In genomic region chr1:1187938-1188337, GRCh38 we compare ENCODE assay signal across 17 cellular contexts.
A peak's percentile ranks its signal among the peaks of the same experiment; 100 is the strongest.
DNase-seq lines count a peak whose midpoint lies in the region; ATAC-seq lines count a peak whose summit lies in the region.
"Had no signal": no experiment of that assay in that cellular context is flagged by ENCODE, and none has a peak within 500 bp of the region (broad histone marks: within the 10 kb centered on the region; RNA-seq: fewer than 3 reads in every experiment).

No MANE protein-coding gene starts in this region.

- DNase-seq in DMS53 (lab: John Stamatoyannopoulos, UW) = peak; percentile 40
- DNase-seq in DMS53 treated with DMSO at 0.1 percent for 48 hours (lab: John Stamatoyannopoulos, UW; ENCODE audit: unreplicated experiment) = no peak
- peak; percentile 45 for DNase-seq in NCI-H2029 treated with DMSO at 0.1 percent for 48 hours (lab: John Stamatoyannopoulos, UW)
- peak; percentile 96 for DNase-seq in fibroblast of peridontal ligament (ENCODE audit: extremely low read depth)
- DNase-seq in activated effector memory CD4-positive, alpha-beta T cell treated with Interleukin-2 at 50 U/mL for 16 hours = no peak
- no peak for DNase-seq in HUDEP-2 (lab: John Stamatoyannopoulos, UW; ENCODE audit: unreplicated experiment in 76 of 76)
- DNase-seq in activated CD4-positive, CD25-positive, alpha-beta regulatory T cell (lab: John Stamatoyannopoulos, UW) = no peak
- DNase-seq: DMS79, H7, Kasumi-1, MV-4-11, NCI-H1436, NCI-H2081 treated with DMSO at 0.1 percent for 48 hours, NCI-H2227 treated with DMSO at 0.1 percent for 48 hours, NCI-H524 treated with DMSO at 0.1 percent for 48 hours, RPMI8226 had no signal

- no peak for ATAC-seq in HG02973 (IDR thresholded peaks at IDR 0.05; ENCODE audit: unreplicated experiment)

Comparison
In these comparisons a context has a peak if more than half of its experiments do, and no peak if none do; other contexts are left out.
1. DNase-seq: peak in DMS53 (single experiment), NCI-H2029 treated with DMSO at 0.1 percent for 48 hours (single experiment) and fibroblast of peridontal ligament (single experiment); none in DMS53 treated with DMSO at 0.1 percent for 48 hours (single experiment), activated effector memory CD4-positive, alpha-beta T cell treated with Interleukin-2 at 50 U/mL for 16 hours (single experiment), HUDEP-2 (0 of 76) and activated CD4-positive, CD25-positive, alpha-beta regulatory T cell (0 of 4).